ENCODE assay signal across 1 cellular context in genomic region chr6:20212392-20213111, GRCh38.
TF ChIP-seq lines count a peak whose summit lies in the region.

A gene with protein sequence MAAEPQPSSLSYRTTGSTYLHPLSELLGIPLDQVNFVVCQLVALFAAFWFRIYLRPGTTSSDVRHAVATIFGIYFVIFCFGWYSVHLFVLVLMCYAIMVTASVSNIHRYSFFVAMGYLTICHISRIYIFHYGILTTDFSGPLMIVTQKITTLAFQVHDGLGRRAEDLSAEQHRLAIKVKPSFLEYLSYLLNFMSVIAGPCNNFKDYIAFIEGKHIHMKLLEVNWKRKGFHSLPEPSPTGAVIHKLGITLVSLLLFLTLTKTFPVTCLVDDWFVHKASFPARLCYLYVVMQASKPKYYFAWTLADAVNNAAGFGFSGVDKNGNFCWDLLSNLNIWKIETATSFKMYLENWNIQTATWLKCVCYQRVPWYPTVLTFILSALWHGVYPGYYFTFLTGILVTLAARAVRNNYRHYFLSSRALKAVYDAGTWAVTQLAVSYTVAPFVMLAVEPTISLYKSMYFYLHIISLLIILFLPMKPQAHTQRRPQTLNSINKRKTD (minus strand): TSS chr6:20212469. CDS start chr6:20212234, 235 bp downstream.

TF ChIP-seq in K562, 482 proteins besides CTCF, POLR2A, EP300 and RAD21 (continued from another document and continues in another):
- TF ChIP-seq FOSL1 (tag; conservative IDR thresholded peaks at IDR 0.05) (no peak; the same call in 1 of the 2 replicates), ZNF311 (CRISPR knock-in tag; IDR thresholded peaks at IDR 0.05) (no peak), ZNF507 (tag; conservative IDR thresholded peaks at IDR 0.05) (no peak), GTF2E2 (tag; IDR thresholded peaks at IDR 0.05) (no peak), FOXM1 (IDR thresholded peaks at IDR 0.05; ENCODE audit: low read depth) (no peak), FOXM1 (CRISPR knock-in tag; IDR thresholded peaks at IDR 0.05; ENCODE audit: low read depth) (no peak), TCF7L2 (IDR thresholded peaks at IDR 0.05; ENCODE audit: low read depth, low read length) (no peak), NR0B1 (IDR thresholded peaks at IDR 0.05; ENCODE audit: partially characterized antibody) (no peak), ZNF584 (CRISPR knock-in tag; IDR thresholded peaks at IDR 0.05; ENCODE audit: low read depth) (no peak), CCAR2 (IDR thresholded peaks at IDR 0.05; ENCODE audit: low read depth, low read length) (no peak), SETDB1 (IDR thresholded peaks at IDR 0.05; ENCODE audit: low read length) (no peak), HES1 (IDR thresholded peaks at IDR 0.05; ENCODE audit: low read depth) (no peak), HNRNPUL1 (IDR thresholded peaks at IDR 0.05; ENCODE audit: low read length) (no peak), BACH1 (tag; IDR thresholded peaks at IDR 0.05) (no peak), ZNF395 (CRISPR knock-in tag; IDR thresholded peaks at IDR 0.05) (peak; percentile 59), ZNF445 (CRISPR knock-in tag; IDR thresholded peaks at IDR 0.05; ENCODE audit: low read depth) (no peak), SNAPC5 (CRISPR knock-in tag; IDR thresholded peaks at IDR 0.05) (no peak), ZNF197 (CRISPR knock-in tag; IDR thresholded peaks at IDR 0.05; ENCODE audit: low read depth) (no peak), EZH2 (IDR thresholded peaks at IDR 0.05; ENCODE audit: borderline replicate concordance, low read depth, low read length) (no peak), HNRNPH1 (optimal IDR thresholded peaks at IDR 0.05; ENCODE audit: low read depth, low read length) (no peak), CUX1 (CRISPR knock-in tag; IDR thresholded peaks at IDR 0.05) (no peak), ZFP1 (CRISPR knock-in tag; IDR thresholded peaks at IDR 0.05) (no peak), ZNF384 (IDR thresholded peaks at IDR 0.05; ENCODE audit: low read depth, low read length) (no peak), EGR1 (conservative IDR thresholded peaks at IDR 0.05) (no peak), CTBP1 (IDR thresholded peaks at IDR 0.05; ENCODE audit: borderline replicate concordance) (peak; percentile 75), RBM39 (optimal IDR thresholded peaks at IDR 0.05; ENCODE audit: low read depth, low read length) (no peak), PPARD (CRISPR knock-in tag; IDR thresholded peaks at IDR 0.05) (no peak), CEBPZ (IDR thresholded peaks at IDR 0.05; ENCODE audit: borderline replicate concordance, low read depth, low read length) (no peak), RFX7 (CRISPR knock-in tag; IDR thresholded peaks at IDR 0.05) (no peak), MCM3 (IDR thresholded peaks at IDR 0.05) (no peak)
- TF ChIP-seq, protein P1, sequence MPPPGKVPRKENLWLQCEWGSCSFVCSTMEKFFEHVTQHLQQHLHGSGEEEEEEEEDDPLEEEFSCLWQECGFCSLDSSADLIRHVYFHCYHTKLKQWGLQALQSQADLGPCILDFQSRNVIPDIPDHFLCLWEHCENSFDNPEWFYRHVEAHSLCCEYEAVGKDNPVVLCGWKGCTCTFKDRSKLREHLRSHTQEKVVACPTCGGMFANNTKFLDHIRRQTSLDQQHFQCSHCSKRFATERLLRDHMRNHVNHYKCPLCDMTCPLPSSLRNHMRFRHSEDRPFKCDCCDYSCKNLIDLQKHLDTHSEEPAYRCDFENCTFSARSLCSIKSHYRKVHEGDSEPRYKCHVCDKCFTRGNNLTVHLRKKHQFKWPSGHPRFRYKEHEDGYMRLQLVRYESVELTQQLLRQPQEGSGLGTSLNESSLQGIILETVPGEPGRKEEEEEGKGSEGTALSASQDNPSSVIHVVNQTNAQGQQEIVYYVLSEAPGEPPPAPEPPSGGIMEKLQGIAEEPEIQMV (tag; conservative IDR thresholded peaks at IDR 0.05; ENCODE audit: low read depth): no peak
- TF ChIP-seq, protein P2, sequence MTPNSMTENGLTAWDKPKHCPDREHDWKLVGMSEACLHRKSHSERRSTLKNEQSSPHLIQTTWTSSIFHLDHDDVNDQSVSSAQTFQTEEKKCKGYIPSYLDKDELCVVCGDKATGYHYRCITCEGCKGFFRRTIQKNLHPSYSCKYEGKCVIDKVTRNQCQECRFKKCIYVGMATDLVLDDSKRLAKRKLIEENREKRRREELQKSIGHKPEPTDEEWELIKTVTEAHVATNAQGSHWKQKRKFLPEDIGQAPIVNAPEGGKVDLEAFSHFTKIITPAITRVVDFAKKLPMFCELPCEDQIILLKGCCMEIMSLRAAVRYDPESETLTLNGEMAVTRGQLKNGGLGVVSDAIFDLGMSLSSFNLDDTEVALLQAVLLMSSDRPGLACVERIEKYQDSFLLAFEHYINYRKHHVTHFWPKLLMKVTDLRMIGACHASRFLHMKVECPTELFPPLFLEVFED (CRISPR knock-in tag; conservative IDR thresholded peaks at IDR 0.05): no peak
- TF ChIP-seq, protein P3, sequence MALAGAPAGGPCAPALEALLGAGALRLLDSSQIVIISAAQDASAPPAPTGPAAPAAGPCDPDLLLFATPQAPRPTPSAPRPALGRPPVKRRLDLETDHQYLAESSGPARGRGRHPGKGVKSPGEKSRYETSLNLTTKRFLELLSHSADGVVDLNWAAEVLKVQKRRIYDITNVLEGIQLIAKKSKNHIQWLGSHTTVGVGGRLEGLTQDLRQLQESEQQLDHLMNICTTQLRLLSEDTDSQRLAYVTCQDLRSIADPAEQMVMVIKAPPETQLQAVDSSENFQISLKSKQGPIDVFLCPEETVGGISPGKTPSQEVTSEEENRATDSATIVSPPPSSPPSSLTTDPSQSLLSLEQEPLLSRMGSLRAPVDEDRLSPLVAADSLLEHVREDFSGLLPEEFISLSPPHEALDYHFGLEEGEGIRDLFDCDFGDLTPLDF (CRISPR knock-in tag; IDR thresholded peaks at IDR 0.05): no peak
- TF ChIP-seq, protein P4, sequence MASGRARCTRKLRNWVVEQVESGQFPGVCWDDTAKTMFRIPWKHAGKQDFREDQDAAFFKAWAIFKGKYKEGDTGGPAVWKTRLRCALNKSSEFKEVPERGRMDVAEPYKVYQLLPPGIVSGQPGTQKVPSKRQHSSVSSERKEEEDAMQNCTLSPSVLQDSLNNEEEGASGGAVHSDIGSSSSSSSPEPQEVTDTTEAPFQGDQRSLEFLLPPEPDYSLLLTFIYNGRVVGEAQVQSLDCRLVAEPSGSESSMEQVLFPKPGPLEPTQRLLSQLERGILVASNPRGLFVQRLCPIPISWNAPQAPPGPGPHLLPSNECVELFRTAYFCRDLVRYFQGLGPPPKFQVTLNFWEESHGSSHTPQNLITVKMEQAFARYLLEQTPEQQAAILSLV (tag; IDR thresholded peaks at IDR 0.05): no peak
- TF ChIP-seq, protein P5, sequence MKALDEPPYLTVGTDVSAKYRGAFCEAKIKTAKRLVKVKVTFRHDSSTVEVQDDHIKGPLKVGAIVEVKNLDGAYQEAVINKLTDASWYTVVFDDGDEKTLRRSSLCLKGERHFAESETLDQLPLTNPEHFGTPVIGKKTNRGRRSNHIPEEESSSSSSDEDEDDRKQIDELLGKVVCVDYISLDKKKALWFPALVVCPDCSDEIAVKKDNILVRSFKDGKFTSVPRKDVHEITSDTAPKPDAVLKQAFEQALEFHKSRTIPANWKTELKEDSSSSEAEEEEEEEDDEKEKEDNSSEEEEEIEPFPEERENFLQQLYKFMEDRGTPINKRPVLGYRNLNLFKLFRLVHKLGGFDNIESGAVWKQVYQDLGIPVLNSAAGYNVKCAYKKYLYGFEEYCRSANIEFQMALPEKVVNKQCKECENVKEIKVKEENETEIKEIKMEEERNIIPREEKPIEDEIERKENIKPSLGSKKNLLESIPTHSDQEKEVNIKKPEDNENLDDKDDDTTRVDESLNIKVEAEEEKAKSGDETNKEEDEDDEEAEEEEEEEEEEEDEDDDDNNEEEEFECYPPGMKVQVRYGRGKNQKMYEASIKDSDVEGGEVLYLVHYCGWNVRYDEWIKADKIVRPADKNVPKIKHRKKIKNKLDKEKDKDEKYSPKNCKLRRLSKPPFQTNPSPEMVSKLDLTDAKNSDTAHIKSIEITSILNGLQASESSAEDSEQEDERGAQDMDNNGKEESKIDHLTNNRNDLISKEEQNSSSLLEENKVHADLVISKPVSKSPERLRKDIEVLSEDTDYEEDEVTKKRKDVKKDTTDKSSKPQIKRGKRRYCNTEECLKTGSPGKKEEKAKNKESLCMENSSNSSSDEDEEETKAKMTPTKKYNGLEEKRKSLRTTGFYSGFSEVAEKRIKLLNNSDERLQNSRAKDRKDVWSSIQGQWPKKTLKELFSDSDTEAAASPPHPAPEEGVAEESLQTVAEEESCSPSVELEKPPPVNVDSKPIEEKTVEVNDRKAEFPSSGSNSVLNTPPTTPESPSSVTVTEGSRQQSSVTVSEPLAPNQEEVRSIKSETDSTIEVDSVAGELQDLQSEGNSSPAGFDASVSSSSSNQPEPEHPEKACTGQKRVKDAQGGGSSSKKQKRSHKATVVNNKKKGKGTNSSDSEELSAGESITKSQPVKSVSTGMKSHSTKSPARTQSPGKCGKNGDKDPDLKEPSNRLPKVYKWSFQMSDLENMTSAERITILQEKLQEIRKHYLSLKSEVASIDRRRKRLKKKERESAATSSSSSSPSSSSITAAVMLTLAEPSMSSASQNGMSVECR (CRISPR knock-in tag; IDR thresholded peaks at IDR 0.05): peak; percentile 46; the same call in 1 of the 2 replicates
